Comparison of ENCODE assay signal across 6 cellular contexts in genomic region chr6:42188406-42188805, GRCh38. TPM values are rescaled to one million over a fixed set of nuclear protein-coding genes. Genes with fewer than 3 reads are reported as not detected.
"Had no signal": no experiment of that assay in that cellular context is flagged by ENCODE, and none has a peak within 500 bp of the region (broad histone marks: within the 10 kb centered on the region; RNA-seq: fewer than 3 reads in every experiment).

No MANE protein-coding gene starts in this region.

- H3K9me3 Mint-ChIP-seq: GM23338, H9, IgD-negative memory B cell had no signal

- H3K4me3 Mint-ChIP-seq: GM23338, H9, IgD-negative memory B cell had no signal

- H3K27ac Mint-ChIP-seq: GM23338, IgD-negative memory B cell had no signal

- DNase-seq: H9, HCEC 1CT, KG1 had no signal

- ATAC-seq: GM23338 had no signal

- H3K4me1 Mint-ChIP-seq: IgD-negative memory B cell had no signal

- H3K4me3 ChIP-seq: GM23338 had no signal

RNA-seq across cellular contexts. Expression of gene GUCA1B, which starts 6.3 kb away (rescaled TPM):
- total RNA-seq: HT-29 had no signal

RNA-seq across cellular contexts. Expression of gene GUCA1A, which starts 15.2 kb away (rescaled TPM):
- total RNA-seq: HT-29 had no signal
